Comparison of ENCODE assay signal across 8 cellular contexts in the genomic region with DNA sequence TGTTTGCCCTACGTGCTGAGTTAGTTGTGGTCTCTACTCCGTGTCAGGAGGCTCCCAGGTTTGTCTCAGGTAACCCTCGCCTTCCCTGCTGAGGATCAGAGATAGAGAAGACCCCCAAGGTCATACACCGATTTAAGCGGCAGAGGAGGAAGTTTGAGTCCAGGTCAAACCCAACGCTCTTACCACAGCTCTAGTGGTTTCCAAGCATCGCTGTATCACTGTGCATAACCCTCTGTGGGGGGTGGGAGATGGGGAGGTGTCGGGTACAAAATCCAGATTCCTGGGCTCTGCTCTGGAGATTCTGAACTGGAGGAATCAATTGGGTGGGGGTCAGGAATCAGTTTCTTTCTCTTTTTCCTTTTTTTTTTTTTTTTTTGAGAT. TPM values are rescaled to one million over a fixed set of nuclear protein-coding genes. Genes with fewer than 3 reads are reported as not detected.
DNase-seq lines count a peak whose midpoint lies in the region; ATAC-seq and TF ChIP-seq lines count a peak whose summit lies in the region.

No MANE protein-coding gene starts in this region.

- DNase-seq in NCI-H146 (lab: John Stamatoyannopoulos, UW): peak; percentile 51
- DNase-seq in NCI-H146 treated with DMSO at 0.1 percent for 48 hours (lab: John Stamatoyannopoulos, UW; ENCODE audit: unreplicated experiment): no peak
- DNase-seq in T-helper 17 cell: no peak
- DNase-seq in stimulated activated effector memory CD8-positive, alpha-beta T cell treated with anti-CD3 and anti-CD28 coated beads, Interleukin-12 subunit alpha, Interleukin-12 subunit beta, amount 100 ng/mL, for 72 hours (ENCODE audit: low spot score in 2 of 2): no peak
- no peak for DNase-seq in NCI-H510A (lab: John Stamatoyannopoulos, UW)

- no peak for ATAC-seq in T-helper 17 cell
- no peak for ATAC-seq in gastroesophageal sphincter
- no peak for ATAC-seq in stimulated activated effector memory CD8-positive, alpha-beta T cell treated with anti-CD3 and anti-CD28 coated beads, Interleukin-12 subunit alpha, Interleukin-12 subunit beta, amount 100 ng/mL, for 72 hours
- ATAC-seq in HG02642 (IDR thresholded peaks at IDR 0.05; ENCODE audit: poor library complexity, unreplicated experiment): no peak
- no peak for ATAC-seq in HG03521 (IDR thresholded peaks at IDR 0.05; ENCODE audit: unreplicated experiment)

- no peak for TF ChIP-seq POLR2A in gastroesophageal sphincter (IDR thresholded peaks at IDR 0.05)

- no peaks in the 10 kb centered on the region for H3K27me3 ChIP-seq in gastroesophageal sphincter

- no peak for TF ChIP-seq EP300 in gastroesophageal sphincter (IDR thresholded peaks at IDR 0.05)

- H3K4me3 Mint-ChIP-seq in T-helper 17 cell: peak overlapping the region; percentile 92
- H3K4me3 Mint-ChIP-seq in stimulated activated effector memory CD8-positive, alpha-beta T cell treated with anti-CD3 and anti-CD28 coated beads, Interleukin-12 subunit alpha, Interleukin-12 subunit beta, amount 100 ng/mL, for 72 hours: peak overlapping the region; percentile 77

- TF ChIP-seq CTCF in gastroesophageal sphincter (IDR thresholded peaks at IDR 0.05): no peak

- WGBS in gastroesophageal sphincter (ENCODE audit: low coverage in 1 of 2), 2 donors: 6 to 14% methylated on average over 2 to 5 of the region's 8 CpGs

- peaks cover 3 to 87% (median 40%) of the 10 kb centered on the region in 3 donors for H3K4me1 ChIP-seq in gastroesophageal sphincter

- no peaks in the 10 kb centered on the region for H3K9me3 Mint-ChIP-seq in stimulated activated effector memory CD8-positive, alpha-beta T cell treated with anti-CD3 and anti-CD28 coated beads, Interleukin-12 subunit alpha, Interleukin-12 subunit beta, amount 100 ng/mL, for 72 hours

- H3K9me3 ChIP-seq in T-helper 17 cell (ENCODE audit: control insufficient read depth, low read length, poor library complexity, severe bottlenecking) (no peaks in the 10 kb centered on the region), gastroesophageal sphincter (no peaks in the 10 kb centered on the region)

- H3K27me3 Mint-ChIP-seq in T-helper 17 cell: no peaks in the 10 kb centered on the region

- H3K36me3 ChIP-seq in gastroesophageal sphincter: peaks cover 0 to 3% of the 10 kb centered on the region in 2 donors

- H3K4me1 Mint-ChIP-seq in T-helper 17 cell: peaks cover 35% of the 10 kb centered on the region
- peaks cover 52% of the 10 kb centered on the region for H3K4me1 Mint-ChIP-seq in stimulated activated effector memory CD8-positive, alpha-beta T cell treated with anti-CD3 and anti-CD28 coated beads, Interleukin-12 subunit alpha, Interleukin-12 subunit beta, amount 100 ng/mL, for 72 hours

- H3K4me3 ChIP-seq in gastroesophageal sphincter: peak overlapping the region; percentile 39 to 83

- H3K27ac Mint-ChIP-seq in T-helper 17 cell: peak overlapping the region; percentile 90
- peak overlapping the region; percentile 86 for H3K27ac Mint-ChIP-seq in stimulated activated effector memory CD8-positive, alpha-beta T cell treated with anti-CD3 and anti-CD28 coated beads, Interleukin-12 subunit alpha, Interleukin-12 subunit beta, amount 100 ng/mL, for 72 hours

- H3K27ac ChIP-seq in gastroesophageal sphincter: peak overlapping the region; percentile 67 to 97 (median 96)

- no peaks in the 10 kb centered on the region for H3K36me3 Mint-ChIP-seq in T-helper 17 cell (ENCODE audit: low read depth)
- H3K36me3 Mint-ChIP-seq in stimulated activated effector memory CD8-positive, alpha-beta T cell treated with anti-CD3 and anti-CD28 coated beads, Interleukin-12 subunit alpha, Interleukin-12 subunit beta, amount 100 ng/mL, for 72 hours: peaks cover 24% of the 10 kb centered on the region

RNA-seq across cellular contexts. Expression of gene DNAJC4, which starts 0.6 kb away (rescaled TPM):
- total RNA-seq in T-helper 17 cell (10 to 100 TPM; 29.0 to 35.0 TPM), gastroesophageal sphincter (10 to 100 TPM in 3 of 4 donors, 1 to 10 TPM in 1; 7.1 to 33.5 (median 28.9) TPM)

RNA-seq across cellular contexts. Expression of gene VEGFB, which starts 3.4 kb away (rescaled TPM):
- total RNA-seq in T-helper 17 cell (10 to 100 TPM; 44.9 to 48.3 TPM), gastroesophageal sphincter (100 to 1,000 TPM in 2 of 4 donors, 10 to 100 TPM in 2; 49.9 to 152 (median 88.6) TPM)

RNA-seq across cellular contexts. Expression of gene NUDT22, which starts 4.9 kb away (rescaled TPM):
- total RNA-seq in T-helper 17 cell (10 to 100 TPM; 30.8 to 42.8 TPM), gastroesophageal sphincter (10 to 100 TPM; 36.8 to 53.7 (median 45.8) TPM)

RNA-seq across cellular contexts. Expression of gene TRPT1, which starts 5.0 kb away (rescaled TPM):
- 10 to 100 TPM; 16.2 to 16.6 TPM for total RNA-seq in T-helper 17 cell
- 10 to 100 TPM; 41.4 to 59.9 (median 50.3) TPM for total RNA-seq in gastroesophageal sphincter

RNA-seq across cellular contexts. Expression of gene FKBP2, which starts 9.9 kb away (rescaled TPM):
- total RNA-seq in T-helper 17 cell (10 to 100 TPM; 27.4 to 29.1 TPM), gastroesophageal sphincter (10 to 100 TPM; 45.5 to 78.3 (median 58.4) TPM)
